ENCODE assay signal across 10 cellular contexts in the genomic region with DNA sequence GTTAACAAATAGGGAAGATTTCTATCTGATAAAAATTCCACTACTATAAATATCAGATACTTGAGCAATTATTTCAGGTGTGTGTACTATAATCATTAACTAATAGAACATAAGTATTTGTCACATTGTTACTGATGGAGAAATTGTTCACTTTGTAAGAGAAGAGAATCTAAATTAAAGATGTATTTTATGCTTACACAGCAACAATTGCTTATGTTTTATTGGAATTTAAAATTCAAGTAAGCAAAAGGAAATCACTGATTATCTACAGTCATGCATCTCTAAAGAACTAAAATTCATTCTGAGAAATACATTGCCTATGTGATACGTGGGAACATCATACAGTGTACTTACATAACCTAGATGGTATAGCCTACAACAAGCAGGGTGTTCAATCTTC.
"Had no signal": no experiment of that assay in that cellular context is flagged by ENCODE, and none has a peak within 500 bp of the region (broad histone marks: within the 10 kb centered on the region; RNA-seq: fewer than 3 reads in every experiment).

No MANE protein-coding gene starts in this region.

- DNase-seq: GM23248, GOT3, H7, HFFc6, Karpas-422, KBM-7 had no signal

- H3K9me3 ChIP-seq: HAP-1 had no signal

- H3K27ac ChIP-seq: GM23248, KMS-11 had no signal

- ATAC-seq: HCT116 had no signal

- H3K4me2 ChIP-seq: KMS-11 had no signal

- FAIRE-seq: HTR-8/SVneo had no signal

- H3K4me1 ChIP-seq: HAP-1 had no signal

- H3K4me3 ChIP-seq: GM23248, HAP-1 had no signal

- H2AFZ ChIP-seq: GM23248 had no signal

- H3K9ac ChIP-seq: GM23248, KMS-11 had no signal

- H3K36me3 ChIP-seq: HAP-1 had no signal
